ENCODE assay signal across 9 cellular contexts in genomic region chr2:111118455-111119003, GRCh38. TPM values are rescaled to one million over a fixed set of nuclear protein-coding genes. Genes with fewer than 3 reads are reported as not detected.
DNase-seq lines count a peak whose midpoint lies in the region; ATAC-seq, FAIRE-seq and TF ChIP-seq lines count a peak whose summit lies in the region.
"Had no signal": no experiment of that assay in that cellular context is flagged by ENCODE, and none has a peak within 500 bp of the region (broad histone marks: within the 10 kb centered on the region; RNA-seq: fewer than 3 reads in every experiment).

No MANE protein-coding gene starts in this region.

- no peak overlapping the region for H2BK20ac ChIP-seq in H1 (ENCODE audit: low read length)

- peaks cover 42% of the 10 kb centered on the region for H3K4me1 ChIP-seq in OCI-LY7 (ENCODE audit: insufficient read depth, low read length, poor library complexity, severe bottlenecking)
- H3K4me1 ChIP-seq in H1 (replicated peaks in 1 of 4; ENCODE audit: control insufficient read depth in 3 of 4, insufficient read depth in 4 of 4, low read length in 3 of 4), result peaks cover 0 to 24% (median 13%) of the 10 kb centered on the region in 4 experiments; a peak in 5 of 7 replicates

- H2BK120ac ChIP-seq in H1 (replicated peaks; ENCODE audit: low read depth, low read length), result no peak overlapping the region

- CTCF ChIA-PET in OCI-LY7 (lab: Charles Lee; ENCODE audit: unreplicated experiment), result no interaction called here
- CTCF ChIA-PET in H1 (lab: Charles Lee; ENCODE audit: partially characterized antibody), result interaction anchor here (1.1 kb wide), 1 partner anchor 73 kb away, joined by 3 read pairs; no protein-coding TSS in a partner anchor

- H3K36me3 Mint-ChIP-seq in natural killer cell treated with Interleukin-12 subunit alpha and Interleukin-12 subunit beta and Interleukin-15 and Interleukin-18, amount 100 ng/mL, for 72 hours, result no peaks in the 10 kb centered on the region

- intact Hi-C loops in OCI-LY7 (cut with micrococcal nuclease; ENCODE audit: unreplicated experiment) (loop anchor here (5.0 kb wide), 1 partner anchor 306 kb away; no protein-coding TSS in a partner anchor), posterior cingulate gyrus (cut with DNase I) (loop anchor here (5.0 kb wide), 1 partner anchor 306 kb away; no protein-coding TSS in a partner anchor)

- no peak for TF ChIP-seq EP300 in H1 (IDR thresholded peaks at IDR 0.05; ENCODE audit: borderline replicate concordance in 1 of 2, low read depth in 2 of 2, low read length in 2 of 2)

- no peak for ATAC-seq in natural killer cell treated with Interleukin-12 subunit alpha and Interleukin-12 subunit beta and Interleukin-15 and Interleukin-18, amount 100 ng/mL, for 72 hours
- ATAC-seq in HG03039 (IDR thresholded peaks at IDR 0.05; ENCODE audit: unreplicated experiment), result no peak

- H3K23ac ChIP-seq in H1 (ENCODE audit: insufficient read length), result no peak overlapping the region

- H2BK15ac ChIP-seq in H1 (ENCODE audit: low read length), result no peak overlapping the region

- H3K18ac ChIP-seq in H1 (ENCODE audit: extremely low read depth, low read length), result peak overlapping the region; percentile 83

- no peak overlapping the region for H3K56ac ChIP-seq in H1 (replicated peaks; ENCODE audit: insufficient read length, low read depth, low read length)

- no peak for TF ChIP-seq CTCF in AG09309 (IDR thresholded peaks at IDR 0.05; ENCODE audit: control insufficient read depth, insufficient read depth, low read depth, low read length, missing control alignments)
- no peak for TF ChIP-seq CTCF in OCI-LY7 (conservative IDR thresholded peaks at IDR 0.05; ENCODE audit: low read length)
- TF ChIP-seq CTCF in H1 (IDR thresholded peaks at IDR 0.05; ENCODE audit: control extremely low read depth in 1 of 3, insufficient read depth in 1 of 3, low read depth in 1 of 3, low read length in 3 of 3), result no peak

- H3K27me3 ChIP-seq in H1 (replicated peaks in 1 of 4; ENCODE audit: control insufficient read depth in 3 of 4, extremely low read depth in 1 of 4, insufficient read depth in 3 of 4, low read length in 3 of 4), result peaks cover 17 to 44% (median 37%) of the 10 kb centered on the region in 4 experiments; a peak in 6 of 7 replicates

- H3K4me3 ChIP-seq in AG09309 (ENCODE audit: control insufficient read depth, low read depth, low read length) (peak overlapping the region; percentile 48; the same call in 1 of the 2 replicates), OCI-LY7 (ENCODE audit: low read depth, low read length, poor library complexity, severe bottlenecking) (peak overlapping the region; percentile 96), H1 (ENCODE audit: extremely low read depth in 1 of 4, insufficient read depth in 2 of 4, low read depth in 3 of 4, low read length in 4 of 4) (peak overlapping the region; percentile 39 to 93 (median 52))

- peak overlapping the region; percentile 90; the same call in 1 of the 2 replicates for H2BK12ac ChIP-seq in H1 (ENCODE audit: low read depth, low read length)

- H4K8ac ChIP-seq in H1 (ENCODE audit: extremely low read depth, insufficient read depth, low read length), result peak overlapping the region; percentile 66; the same call in 1 of the 2 replicates

- H3K9me3 ChIP-seq in OCI-LY7 (ENCODE audit: low read length) (no peaks in the 10 kb centered on the region), H1 (ENCODE audit: insufficient read depth in 2 of 2, low read depth in 1 of 2, low read length in 1 of 2) (no peaks in the 10 kb centered on the region)

- H4K5ac ChIP-seq in H1 (ENCODE audit: insufficient read length, low read depth, low read length), result no peak overlapping the region

- H4K20me1 ChIP-seq in OCI-LY7 (ENCODE audit: insufficient read depth, low read length), result peaks cover 10% of the 10 kb centered on the region; the same call in 1 of the 2 replicates
- peaks cover 5 to 8% of the 10 kb centered on the region in 2 experiments for H4K20me1 ChIP-seq in H1 (replicated peaks in 1 of 2; ENCODE audit: control insufficient read depth in 1 of 2, insufficient read depth in 2 of 2, low read length in 2 of 2)

- no peak overlapping the region for H2AK5ac ChIP-seq in H1 (ENCODE audit: low read depth, low read length)

- peak overlapping the region in 2 of 4 experiments; percentile 13 to 26; a peak in 2 of 7 replicates for H3K9ac ChIP-seq in H1 (replicated peaks in 1 of 4; ENCODE audit: extremely low read depth in 1 of 4, low read depth in 3 of 4, low read length in 3 of 4)

- H3K27me3 Mint-ChIP-seq in natural killer cell treated with Interleukin-12 subunit alpha and Interleukin-12 subunit beta and Interleukin-15 and Interleukin-18, amount 100 ng/mL, for 72 hours, result peaks cover 21 to 27% of the 10 kb centered on the region in 2 donors

- H2AFZ ChIP-seq in OCI-LY7 (ENCODE audit: low read length), result 0 out of 2 replicates have a peak overlapping the region, but pooled peaks have one; percentile 45
- peak overlapping the region; percentile 8; the same call in 1 of the 2 replicates for H2AFZ ChIP-seq in H1 (ENCODE audit: low read length)

- no peak for DNase-seq in AG09309 (ENCODE audit: low read depth)
- DNase-seq in OCI-LY7 (ENCODE audit: low spot score), result no peak
- DNase-seq in H1 (ENCODE audit: low read depth in 1 of 2, low spot score in 2 of 2), result peak in 1 of 2 experiments; percentile 63
- DNase-seq in natural killer cell treated with Interleukin-12 subunit alpha and Interleukin-12 subunit beta and Interleukin-15 and Interleukin-18, amount 100 ng/mL, for 72 hours (ENCODE audit: low spot score), result no peak
- DNase-seq in posterior cingulate gyrus, result no peak
- DNase-seq in NCI-H2081 (lab: John Stamatoyannopoulos, UW), result no peak
- no peak for DNase-seq in activated CD4-positive, alpha-beta T cell treated with anti-CD3 and anti-CD28 coated beads, Interleukin-2, amount 50 U/mL, for 48 hours

- H3K36me3 ChIP-seq in OCI-LY7 (ENCODE audit: insufficient read depth, low read length) (peaks cover 16% of the 10 kb centered on the region), H1 (ENCODE audit: control insufficient read depth in 2 of 4, insufficient read depth in 4 of 4, low read length in 3 of 4) (no peaks in the 10 kb centered on the region; a peak in 1 of 8 replicates)

- TF ChIP-seq RAD21 in H1 (IDR thresholded peaks at IDR 0.05 in 1 of 2, conservative IDR thresholded peaks at IDR 0.05 in 1 of 2; ENCODE audit: low read depth in 2 of 2, low read length in 2 of 2), result no peak

- peak overlapping the region; percentile 81 for H3K4me3 Mint-ChIP-seq in natural killer cell treated with Interleukin-12 subunit alpha and Interleukin-12 subunit beta and Interleukin-15 and Interleukin-18, amount 100 ng/mL, for 72 hours

- H3K23me2 ChIP-seq in H1 (ENCODE audit: low read depth, low read length), result peaks cover 46% of the 10 kb centered on the region

- no peak overlapping the region for H3K14ac ChIP-seq in H1 (ENCODE audit: insufficient read length)

- no TSS peak for BruUV-seq in OCI-LY7 (replicated peaks; lab: Mats Ljungman, UMichigan)

- H3K27ac ChIP-seq in OCI-LY7 (ENCODE audit: low read depth, low read length, poor library complexity, severe bottlenecking) (no peak overlapping the region), H1 (ENCODE audit: low read depth, low read length) (no peak overlapping the region)
- H3K27ac ChIP-seq: epithelial cell of prostate had no signal

- WGBS in H1 (ENCODE audit: extremely low coverage in 1 of 2, insufficient coverage in 1 of 2, insufficient read length in 1 of 2, insufficient replicate concordance in 2 of 2, low coverage in 1 of 2, low lambda C conversion rate in 2 of 2, missing lambda C conversion rate in 1 of 2), 2 experiments, result 8% methylated on average over 31 of the region's 37 CpGs; no CpG with 5 or more reads in 1 of the 2 experiments

- peaks cover 24% of the 10 kb centered on the region for H3K79me2 ChIP-seq in OCI-LY7 (ENCODE audit: insufficient read depth, low read depth, low read length)
- peaks cover 0 to 10% of the 10 kb centered on the region in 2 experiments; a peak in 1 of 4 replicates for H3K79me2 ChIP-seq in H1 (ENCODE audit: control insufficient read depth in 1 of 2, insufficient read depth in 2 of 2, low read length in 2 of 2)

- H3K27ac Mint-ChIP-seq in natural killer cell treated with Interleukin-12 subunit alpha and Interleukin-12 subunit beta and Interleukin-15 and Interleukin-18, amount 100 ng/mL, for 72 hours, result peak overlapping the region; percentile 75 to 80

- H4K91ac ChIP-seq in H1 (replicated peaks; ENCODE audit: insufficient read length, low read length), result peak overlapping the region; percentile 46

- no peaks in the 10 kb centered on the region for H3K9me2 ChIP-seq in OCI-LY7 (ENCODE audit: insufficient read depth, low read length)

- no peaks in the 10 kb centered on the region for H3K79me1 ChIP-seq in H1 (ENCODE audit: low read depth, low read length)

- H3K9me3 Mint-ChIP-seq in natural killer cell treated with Interleukin-12 subunit alpha and Interleukin-12 subunit beta and Interleukin-15 and Interleukin-18, amount 100 ng/mL, for 72 hours, result no peaks in the 10 kb centered on the region

- POLR2A ChIA-PET in OCI-LY7 (lab: Charles Lee), result no interaction called here
- POLR2A ChIA-PET in H1 (lab: Charles Lee; ENCODE audit: partially characterized antibody), result no interaction called here

- H3K4ac ChIP-seq in H1 (replicated peaks; ENCODE audit: insufficient read length, low read depth, low read length), result peak overlapping the region; percentile 4

- H2BK5ac ChIP-seq in H1 (ENCODE audit: low read depth, low read length), result no peak overlapping the region

- H3K4me1 Mint-ChIP-seq in natural killer cell treated with Interleukin-12 subunit alpha and Interleukin-12 subunit beta and Interleukin-15 and Interleukin-18, amount 100 ng/mL, for 72 hours (ENCODE audit: low read depth in 2 of 2), result peaks cover 50 to 54% of the 10 kb centered on the region in 2 donors

- peak overlapping the region; percentile 98 for H3K4me2 ChIP-seq in OCI-LY7 (ENCODE audit: low read length)
- H3K4me2 ChIP-seq in H1 (ENCODE audit: insufficient read depth in 1 of 2, low read depth in 2 of 2, low read length in 2 of 2), result peak overlapping the region; percentile 85 to 95

- no peak for FAIRE-seq in H1 (lab: Jason Lieb, UNC)

- 0 out of 3 replicates have a peak, but pooled peaks of 1 of the 2 experiments have one; percentile 32 for TF ChIP-seq POLR2A in H1 (IDR thresholded peaks at IDR 0.05; ENCODE audit: control extremely low read depth in 1 of 2, low read depth in 2 of 2, low read length in 2 of 2)

RNA-seq across cellular contexts. Expression of gene BCL2L11, which starts 2.2 kb away (rescaled TPM):
- 10.9 and 16.0 TPM in 2 replicates for total RNA-seq in OCI-LY7 (2014; rRNA removed; shearing (Covaris generic))
- 20.3 and 21.2 TPM in 2 replicates for total RNA-seq in OCI-LY7 (2022)
- total RNA-seq in H1 (2021; fragmentation: NEBNext Ultra II Directional; extraction: Animal tissue kit (Norgen Biotek cat#: 25700)), result 17.9 and 22.9 TPM in 2 replicates
- 7.5 and 8.8 TPM in 2 replicates for polyA plus RNA-seq in H1 (2011; rRNA removed)
- polyA plus RNA-seq in H1 (2011; cell fraction: cytosol; rRNA removed), result 6.2 TPM
- polyA plus RNA-seq in H1 (2011; cell fraction: nucleus; rRNA removed), result 15.6 TPM
- 9.7 to 11.6 TPM (median 10.4 TPM) in 4 replicates for polyA plus RNA-seq in H1 (2012, experiment 1 of 2)
- 3.2 TPM for polyA plus RNA-seq in H1 (2012, experiment 2 of 2)
- 7.2 TPM for polyA plus RNA-seq in H1 (2013, experiment 1 of 2)
- polyA plus RNA-seq in H1 (2013, experiment 2 of 2), result 9.4 TPM
- polyA minus RNA-seq in H1 (2011; rRNA and poly(A)+ RNA removed), result 10.5 and 11.0 TPM in 2 replicates
- polyA minus RNA-seq in H1 (2011; cell fraction: cytosol; rRNA and poly(A)+ RNA removed), result 8.6 TPM
- 38.6 TPM for polyA minus RNA-seq in H1 (2011; cell fraction: nucleus; rRNA and poly(A)+ RNA removed)
- 10 to 100 TPM; 19.2 to 26.6 TPM for total RNA-seq in natural killer cell treated with Interleukin-12 subunit alpha and Interleukin-12 subunit beta and Interleukin-15 and Interleukin-18, amount 100 ng/mL, for 72 hours
